Comparison of ENCODE assay signal across 16 cellular contexts in genomic region chr18:13639196-13639595, GRCh38.
A peak's percentile ranks its signal among the peaks of the same experiment; 100 is the strongest.
DNase-seq lines count a peak whose midpoint lies in the region; ATAC-seq and TF ChIP-seq lines count a peak whose summit lies in the region.
"Had no signal": no experiment of that assay in that cellular context is flagged by ENCODE, and none has a peak within 500 bp of the region (broad histone marks: within the 10 kb centered on the region; RNA-seq: fewer than 3 reads in every experiment).

No MANE protein-coding gene starts in this region.

- no peaks in the 10 kb centered on the region for H3K36me3 ChIP-seq in sigmoid colon

- H3K4me3 ChIP-seq in dorsolateral prefrontal cortex (peak overlapping the region in 7 of 59 donors; percentile 2 to 39 (median 9)), sigmoid colon (no peak overlapping the region)

- H3K4me1 Mint-ChIP-seq in activated CD8-positive, alpha-beta memory T cell treated with anti-CD3 and anti-CD28 coated beads, Interleukin-2, amount 10 ng/mL, durations not matched to agents 7 days and 5 days = no peaks in the 10 kb centered on the region
- no peaks in the 10 kb centered on the region for H3K4me1 Mint-ChIP-seq in activated naive CD4-positive, alpha-beta T cell treated with anti-CD3 and anti-CD28 coated beads for 36 hours (ENCODE audit: low read depth)

- TF ChIP-seq CTCF in dorsolateral prefrontal cortex (IDR thresholded peaks at IDR 0.05 in 54 of 56, conservative IDR thresholded peaks at IDR 0.05 in 2 of 56; ENCODE audit: low read depth in 1 of 56, partially characterized antibody in 56 of 56) = no peak
- no peak for TF ChIP-seq CTCF in sigmoid colon (IDR thresholded peaks at IDR 0.05)

- no peak overlapping the region for H3K4me3 Mint-ChIP-seq in activated CD8-positive, alpha-beta memory T cell treated with anti-CD3 and anti-CD28 coated beads, Interleukin-2, amount 10 ng/mL, durations not matched to agents 7 days and 5 days
- no peak overlapping the region for H3K4me3 Mint-ChIP-seq in activated naive CD4-positive, alpha-beta T cell treated with anti-CD3 and anti-CD28 coated beads for 36 hours
- H3K4me3 Mint-ChIP-seq: CD8-positive, alpha-beta memory T cell had no signal

- no peak for ATAC-seq in activated CD8-positive, alpha-beta memory T cell treated with anti-CD3 and anti-CD28 coated beads, Interleukin-2, amount 10 ng/mL, durations not matched to agents 7 days and 5 days
- ATAC-seq in left ventricle myocardium superior (peak; percentile 70), GM21786 (IDR thresholded peaks at IDR 0.05; ENCODE audit: unreplicated experiment) (no peak)
- ATAC-seq: PC-3 had no signal

- peaks cover 0 to 20% (median 10%) of the 10 kb centered on the region in 4 donors for H3K4me1 ChIP-seq in sigmoid colon

- TF ChIP-seq POLR2A in sigmoid colon (IDR thresholded peaks at IDR 0.05) = no peak

- peak overlapping the region in 57 of 59 donors; percentile 27 to 99 (median 82) for H3K27ac ChIP-seq in dorsolateral prefrontal cortex
- no peak overlapping the region for H3K27ac ChIP-seq in sigmoid colon

- WGBS in sigmoid colon, 2 donors = 94 to 95% methylated on average over 8 of the region's 8 CpGs

- H3K9me3 Mint-ChIP-seq in activated CD8-positive, alpha-beta memory T cell treated with anti-CD3 and anti-CD28 coated beads, Interleukin-2, amount 10 ng/mL, durations not matched to agents 7 days and 5 days (ENCODE audit: low read depth) = peaks cover 4% of the 10 kb centered on the region
- peaks cover 2% of the 10 kb centered on the region for H3K9me3 Mint-ChIP-seq in activated naive CD4-positive, alpha-beta T cell treated with anti-CD3 and anti-CD28 coated beads for 36 hours

- no peaks in the 10 kb centered on the region for H3K9me3 ChIP-seq in sigmoid colon

- CTCF ChIA-PET in activated CD8-positive, alpha-beta memory T cell treated with anti-CD3 and anti-CD28 coated beads, Interleukin-2, amount 10 ng/mL, durations not matched to agents 7 days and 5 days (lab: Charles Lee) = no interaction called here
- CTCF ChIA-PET in activated naive CD4-positive, alpha-beta T cell treated with anti-CD3 and anti-CD28 coated beads for 36 hours (lab: Charles Lee) = interaction anchor here (0.8 to 1.0 kb wide), 2 partner anchors 161 to 423 kb away, joined by 3 to 5 read pairs; no protein-coding TSS in a partner anchor

- H3K27ac Mint-ChIP-seq in activated CD8-positive, alpha-beta memory T cell treated with anti-CD3 and anti-CD28 coated beads, Interleukin-2, amount 10 ng/mL, durations not matched to agents 7 days and 5 days = no peak overlapping the region
- H3K27ac Mint-ChIP-seq in activated naive CD4-positive, alpha-beta T cell treated with anti-CD3 and anti-CD28 coated beads for 36 hours = no peak overlapping the region

- H3K27me3 ChIP-seq in dorsolateral prefrontal cortex (no peaks in the 10 kb centered on the region), sigmoid colon (no peaks in the 10 kb centered on the region)

- peaks cover 8% of the 10 kb centered on the region for H3K36me3 Mint-ChIP-seq in activated CD8-positive, alpha-beta memory T cell treated with anti-CD3 and anti-CD28 coated beads, Interleukin-2, amount 10 ng/mL, durations not matched to agents 7 days and 5 days
- peaks cover 4% of the 10 kb centered on the region for H3K36me3 Mint-ChIP-seq in activated naive CD4-positive, alpha-beta T cell treated with anti-CD3 and anti-CD28 coated beads for 36 hours (ENCODE audit: low read depth)

- intact Hi-C loops in dorsolateral prefrontal cortex (cut with DNase I) (loop anchor here (5.0 kb wide), 2 partner anchors 88 to 163 kb away; partner anchors contain the start of genes FAM210A (in 2 of the 2) and RNMT (in 2 of the 2)), left ventricle myocardium superior (cut with micrococcal nuclease) (loop anchor here (10.0 kb wide), 1 partner anchor 414 kb away; no protein-coding TSS in a partner anchor), sigmoid colon (cut with DNase I) (no loop called here)
- intact Hi-C loops in activated naive CD4-positive, alpha-beta T cell treated with anti-CD3 and anti-CD28 coated beads for 36 hours (cut with micrococcal nuclease) = no loop called here

- no peaks in the 10 kb centered on the region for H3K27me3 Mint-ChIP-seq in activated CD8-positive, alpha-beta memory T cell treated with anti-CD3 and anti-CD28 coated beads, Interleukin-2, amount 10 ng/mL, durations not matched to agents 7 days and 5 days
- H3K27me3 Mint-ChIP-seq in activated naive CD4-positive, alpha-beta T cell treated with anti-CD3 and anti-CD28 coated beads for 36 hours (ENCODE audit: low read depth) = no peaks in the 10 kb centered on the region
- H3K27me3 Mint-ChIP-seq: CD8-positive, alpha-beta memory T cell had no signal

- peak; percentile 11 for DNase-seq in activated CD8-positive, alpha-beta memory T cell treated with anti-CD3 and anti-CD28 coated beads, Interleukin-2, amount 10 ng/mL, durations not matched to agents 7 days and 5 days
- peak in 1 of 10 donors; percentile 33 for DNase-seq in dorsolateral prefrontal cortex
- peak; percentile 58 for DNase-seq in left ventricle myocardium superior
- peak; percentile 51 for DNase-seq in sigmoid colon
- no peak for DNase-seq in cerebellar nuclear complex (lab: John Stamatoyannopoulos, UW)
- DNase-seq in activated naive CD4-positive, alpha-beta T cell treated with anti-CD3 and anti-CD28 coated beads for 36 hours = no peak
- DNase-seq: C1 segment of cervical spinal cord; CD8-positive, alpha-beta memory T cell; DMS53; KG1; NCI-H1105 treated with DMSO at 0.1 percent for 48 hours; NCI-H1694 treated with DMSO at 0.1 percent for 48 hours; NCI-H774; PC-3; RPMI8226 had no signal

- TF ChIP-seq EP300 in sigmoid colon (IDR thresholded peaks at IDR 0.05) = no peak

Comparison
In these comparisons a context has a peak if more than half of its experiments do, and no peak if none do; other contexts are left out.
1. DNase-seq: peak in activated CD8-positive, alpha-beta memory T cell treated with anti-CD3 and anti-CD28 coated beads, Interleukin-2, amount 10 ng/mL, durations not matched to agents 7 days and 5 days (single experiment), left ventricle myocardium superior (single experiment) and sigmoid colon (single experiment); none in cerebellar nuclear complex (0 of 2) and activated naive CD4-positive, alpha-beta T cell treated with anti-CD3 and anti-CD28 coated beads for 36 hours (single experiment).
2. H3K27ac ChIP-seq: peak in dorsolateral prefrontal cortex (57 of 59); none in sigmoid colon (0 of 4).
3. intact Hi-C loops: an anchor here in dorsolateral prefrontal cortex (5.0 kb wide) and left ventricle myocardium superior (10.0 kb wide); none called in sigmoid colon and activated naive CD4-positive, alpha-beta T cell treated with anti-CD3 and anti-CD28 coated beads for 36 hours.